In genomic region chr6:160010067-160010466, GRCh38 we compare ENCODE assay signal across 15 cellular contexts. TPM values are rescaled to one million over a fixed set of nuclear protein-coding genes. Genes with fewer than 3 reads are reported as not detected.
A peak's percentile ranks its signal among the peaks of the same experiment; 100 is the strongest.
DNase-seq lines count a peak whose midpoint lies in the region; ATAC-seq and TF ChIP-seq lines count a peak whose summit lies in the region.
"Had no signal": no experiment of that assay in that cellular context is flagged by ENCODE, and none has a peak within 500 bp of the region (broad histone marks: within the 10 kb centered on the region; RNA-seq: fewer than 3 reads in every experiment).

No MANE protein-coding gene starts in this region.

- no peak for TF ChIP-seq POLR2A in stomach (IDR thresholded peaks at IDR 0.05)

- peak overlapping the region; percentile 11 for H3K27ac ChIP-seq in psoas muscle
- no peak overlapping the region for H3K27ac ChIP-seq in stomach
- H3K27ac ChIP-seq: SJSA1 had no signal

- H3K27me3 ChIP-seq in adipocyte (replicated peaks; ENCODE audit: control insufficient read depth, insufficient read depth, low read length) = no peaks in the 10 kb centered on the region
- H3K27me3 ChIP-seq in psoas muscle (ENCODE audit: insufficient read depth in 3 of 3, low read length in 2 of 3) = no peaks in the 10 kb centered on the region
- no peaks in the 10 kb centered on the region for H3K27me3 ChIP-seq in stomach
- H3K27me3 ChIP-seq: SJSA1, spleen had no signal

- ATAC-seq in psoas muscle = peak; percentile 72 to 83 (median 80)
- no peak for ATAC-seq in GM19463 (IDR thresholded peaks at IDR 0.05; ENCODE audit: unreplicated experiment)
- no peak for ATAC-seq in GM19467 (IDR thresholded peaks at IDR 0.05; ENCODE audit: unreplicated experiment)
- ATAC-seq: natural killer cell had no signal

- DNase-seq in AG20443 (ENCODE audit: low spot score) (peak; percentile 75), adipocyte (ENCODE audit: low read depth) (peak; percentile 60), fibroblast of villous mesenchyme (ENCODE audit: low read depth) (peak; percentile 96), psoas muscle (peak; percentile 69 to 76), NOMO-1 treated with dmso at 0.1 percent for 144 hours (lab: John Stamatoyannopoulos, UW; ENCODE audit: unreplicated experiment) (no peak), stomach (no peak)
- DNase-seq: activated CD4-positive, alpha-beta T cell treated with anti-CD3 and anti-CD28 coated beads, Interleukin-2, amount 50 U/mL, for 48 hours; AML-193; DMS 273 treated with DMSO at 0.1 percent for 48 hours; effector memory CD4-positive, alpha-beta T cell; natural killer cell; spleen had no signal

- H3K4me3 ChIP-seq in adipocyte (ENCODE audit: low read length) (no peak overlapping the region), fibroblast of villous mesenchyme (ENCODE audit: low read depth, low read length) (no peak overlapping the region), psoas muscle (no peak overlapping the region), stomach (no peak overlapping the region)
- H3K4me3 ChIP-seq: SJSA1, spleen had no signal

- no peak for TF ChIP-seq EP300 in stomach (IDR thresholded peaks at IDR 0.05)

- H3K4me1 ChIP-seq in adipocyte (ENCODE audit: control insufficient read depth, insufficient read depth, low read length) (peaks cover 14% of the 10 kb centered on the region), psoas muscle (peaks cover 35% of the 10 kb centered on the region), stomach (peaks cover 6 to 51% (median 34%) of the 10 kb centered on the region in 4 donors)

- TF ChIP-seq CTCF in fibroblast of villous mesenchyme (IDR thresholded peaks at IDR 0.05; ENCODE audit: insufficient read depth, low read depth, low read length) (no peak), psoas muscle (IDR thresholded peaks at IDR 0.05) (no peak), stomach (IDR thresholded peaks at IDR 0.05) (no peak)

- intact Hi-C loops in psoas muscle (cut with DNase I) (no loop called here), stomach (cut with DNase I; ENCODE audit: low total_unique reads) (no loop called here)

- WGBS in psoas muscle, 3 donors = 20 to 26% (median 25%) methylated on average over 8 of the region's 8 CpGs
- WGBS in stomach, 5 donors = 66 to 86% (median 76%) methylated on average over 8 of the region's 8 CpGs

- no peak overlapping the region for H3K9ac ChIP-seq in adipocyte (ENCODE audit: low read length)

- H3K36me3 ChIP-seq in adipocyte (ENCODE audit: control insufficient read depth, insufficient read depth, low read length, severe bottlenecking) = peaks cover 24% of the 10 kb centered on the region
- H3K36me3 ChIP-seq in psoas muscle (ENCODE audit: insufficient read depth in 1 of 2, low read depth in 1 of 2) = peaks cover 0 to 27% of the 10 kb centered on the region in 2 donors
- H3K36me3 ChIP-seq in stomach = peaks cover 6 to 43% (median 38%) of the 10 kb centered on the region in 4 donors

- H3K9me3 ChIP-seq in adipocyte (ENCODE audit: control insufficient read depth, low read length) (no peaks in the 10 kb centered on the region), psoas muscle (no peaks in the 10 kb centered on the region), stomach (no peaks in the 10 kb centered on the region)
- H3K9me3 ChIP-seq: SJSA1 had no signal

RNA-seq across cellular contexts. Expression of gene IGF2R, which starts 41.2 kb away (rescaled TPM):
- 130 and 132 TPM in 2 replicates for total RNA-seq in fibroblast of villous mesenchyme
- total RNA-seq in psoas muscle = 100 to 1,000 TPM; 113 to 167 (median 157) TPM
- polyA plus RNA-seq in psoas muscle = 10 to 100 TPM; 40.1 to 91.0 (median 48.4) TPM
- total RNA-seq in stomach = 10 to 100 TPM; 30.3 to 70.5 (median 43.4) TPM
- 1 to 10 TPM; 2.0 to 9.8 (median 7.7) TPM for polyA plus RNA-seq in stomach

Comparison
In these comparisons a context has a peak if more than half of its experiments do, and no peak if none do; other contexts are left out.
1. DNase-seq: peak in AG20443 (single experiment), adipocyte (single experiment), fibroblast of villous mesenchyme (single experiment) and psoas muscle (2 of 2); none in NOMO-1 treated with dmso at 0.1 percent for 144 hours (single experiment) and stomach (single experiment).
2. ATAC-seq: peak in psoas muscle (4 of 4); none in GM19463 (single experiment) and GM19467 (single experiment).